Comparison of ENCODE assay signal across 14 cellular contexts in genomic region chr2:38685116-38685735, GRCh38. TPM values are rescaled to one million over a fixed set of nuclear protein-coding genes. Genes with fewer than 3 reads are reported as not detected.
DNase-seq lines count a peak whose midpoint lies in the region; ATAC-seq, FAIRE-seq and TF ChIP-seq lines count a peak whose summit lies in the region.
"Had no signal": no experiment of that assay in that cellular context is flagged by ENCODE, and none has a peak within 500 bp of the region (broad histone marks: within the 10 kb centered on the region; RNA-seq: fewer than 3 reads in every experiment).

No MANE protein-coding gene starts in this region.

- H3K4me1 ChIP-seq in PC-3 (ENCODE audit: insufficient read depth, low read length), result peaks cover 36% of the 10 kb centered on the region
- peaks cover 27% of the 10 kb centered on the region for H3K4me1 ChIP-seq in effector memory CD4-positive, alpha-beta T cell (ENCODE audit: control insufficient read depth, insufficient read depth, low read length, poor library complexity, severe bottlenecking)

- BruUV-seq in PC-3 (replicated peaks; lab: Mats Ljungman, UMichigan), result no TSS peak

- no peak for TF ChIP-seq CTCF in PC-3 (conservative IDR thresholded peaks at IDR 0.05; ENCODE audit: low read depth, low read length)

- H3K4me1 Mint-ChIP-seq in activated CD4-positive, alpha-beta T cell treated with anti-CD3 and anti-CD28 coated beads, Interleukin-2, amount 10 ng/mL, durations not matched to agents 7 days and 5 days, result peaks cover 58% of the 10 kb centered on the region

- H3K4me3 ChIP-seq in PC-3 (ENCODE audit: low read length) (no peak overlapping the region), skeletal muscle cell (ENCODE audit: low read depth, low read length) (no peak overlapping the region)
- no peak overlapping the region for H3K4me3 ChIP-seq in effector memory CD4-positive, alpha-beta T cell (ENCODE audit: insufficient read depth, low read depth, low read length, poor library complexity, severe bottlenecking)
- H3K4me3 ChIP-seq: cardiac muscle cell, esophagus muscularis mucosa, skin epidermis had no signal

- ATAC-seq in PC-3 (peak; percentile 86), HG02759 (IDR thresholded peaks at IDR 0.05; ENCODE audit: unreplicated experiment) (no peak)

- CTCF ChIA-PET in activated CD4-positive, alpha-beta T cell treated with anti-CD3 and anti-CD28 coated beads, Interleukin-2, amount 10 ng/mL, durations not matched to agents 7 days and 5 days (lab: Charles Lee), result interaction anchor here (1.1 to 2.7 kb wide), 3 partner anchors 19 to 82 kb away, joined by 3 to 10 read pairs (median 3); partner anchors contain the start of genes GALM and HNRNPLL
- CTCF ChIA-PET in PC-3 (lab: Charles Lee), result no interaction called here

- no peak for FAIRE-seq in GM19239 (lab: Jason Lieb, UNC)
- FAIRE-seq: TTC549 had no signal

- POLR2A ChIA-PET in activated CD4-positive, alpha-beta T cell treated with anti-CD3 and anti-CD28 coated beads, Interleukin-2, amount 10 ng/mL, durations not matched to agents 7 days and 5 days (lab: Charles Lee), result no interaction called here
- POLR2A ChIA-PET in PC-3 (lab: Charles Lee; ENCODE audit: unreplicated experiment), result no interaction called here

- peaks cover 13% of the 10 kb centered on the region for H3F3A ChIP-seq in PC-3 (ENCODE audit: low read length, unreplicated experiment)

- H3K9me3 ChIP-seq in PC-3 (ENCODE audit: low read length), result no peaks in the 10 kb centered on the region
- no peaks in the 10 kb centered on the region for H3K9me3 ChIP-seq in effector memory CD4-positive, alpha-beta T cell (ENCODE audit: control insufficient read depth, low read length)
- H3K9me3 ChIP-seq: esophagus muscularis mucosa had no signal

- H3K4me3 Mint-ChIP-seq in activated CD4-positive, alpha-beta T cell treated with anti-CD3 and anti-CD28 coated beads, Interleukin-2, amount 10 ng/mL, durations not matched to agents 7 days and 5 days, result no peak overlapping the region

- peaks cover 78% of the 10 kb centered on the region for H3K36me3 Mint-ChIP-seq in activated CD4-positive, alpha-beta T cell treated with anti-CD3 and anti-CD28 coated beads, Interleukin-2, amount 10 ng/mL, durations not matched to agents 7 days and 5 days (ENCODE audit: low read depth)

- no peaks in the 10 kb centered on the region for H4K20me1 ChIP-seq in PC-3 (ENCODE audit: low read length)

- peak overlapping the region; percentile 72 for H3K27ac Mint-ChIP-seq in activated CD4-positive, alpha-beta T cell treated with anti-CD3 and anti-CD28 coated beads, Interleukin-2, amount 10 ng/mL, durations not matched to agents 7 days and 5 days

- intact Hi-C loops in PC-3 (cut with micrococcal nuclease), result no loop called here

- H3K27me3 Mint-ChIP-seq in activated CD4-positive, alpha-beta T cell treated with anti-CD3 and anti-CD28 coated beads, Interleukin-2, amount 10 ng/mL, durations not matched to agents 7 days and 5 days, result no peaks in the 10 kb centered on the region

- peak overlapping the region; percentile 90 for H3K27ac ChIP-seq in PC-3 (ENCODE audit: low read length)
- peak overlapping the region; percentile 15 for H3K27ac ChIP-seq in effector memory CD4-positive, alpha-beta T cell (ENCODE audit: insufficient read depth, low read length, poor library complexity, severe bottlenecking)
- H3K27ac ChIP-seq: cardiac muscle cell, esophagus muscularis mucosa had no signal

- no peaks in the 10 kb centered on the region for H3K27me3 ChIP-seq in PC-3 (ENCODE audit: low read length)
- H3K27me3 ChIP-seq in effector memory CD4-positive, alpha-beta T cell (replicated peaks; ENCODE audit: control insufficient read depth, insufficient read depth, low read length, poor library complexity, severe bottlenecking), result no peaks in the 10 kb centered on the region
- H3K27me3 ChIP-seq: cardiac muscle cell, esophagus muscularis mucosa had no signal

- 0 out of 2 replicates have a peak, but pooled peaks cover 5% of the 10 kb centered on the region for H3K79me2 ChIP-seq in PC-3 (ENCODE audit: low read length)

- DNase-seq in activated CD4-positive, alpha-beta T cell treated with anti-CD3 and anti-CD28 coated beads, Interleukin-2, amount 10 ng/mL, durations not matched to agents 7 days and 5 days, result no peak
- DNase-seq in activated CD4-positive, alpha-beta T cell treated with anti-CD3 and anti-CD28 coated beads, Interleukin-2, amount 50 U/mL, for 1 hour, result no peak
- peak; percentile 92 for DNase-seq in PC-3
- no peak for DNase-seq in effector memory CD4-positive, alpha-beta T cell
- peak; percentile 53 for DNase-seq in skeletal muscle cell (ENCODE audit: low read depth)
- DNase-seq in GM19239 (ENCODE audit: insufficient read length, low spot score), result no peak
- DNase-seq in 8988T, result no peak
- DNase-seq: DMS79, NCI-H226 had no signal

- H3K4me2 ChIP-seq in PC-3 (ENCODE audit: low read length), result peak overlapping the region; percentile 43

- no peaks in the 10 kb centered on the region for H3K9me2 ChIP-seq in PC-3 (replicated peaks; ENCODE audit: low read length)

- no peak overlapping the region for H2AFZ ChIP-seq in PC-3 (ENCODE audit: low read length)

- no peaks in the 10 kb centered on the region for H3K9me3 Mint-ChIP-seq in activated CD4-positive, alpha-beta T cell treated with anti-CD3 and anti-CD28 coated beads, Interleukin-2, amount 10 ng/mL, durations not matched to agents 7 days and 5 days

- H3K9ac ChIP-seq in PC-3 (ENCODE audit: low read length), result peak overlapping the region; percentile 41; the same call in 1 of the 2 replicates

- H3K36me3 ChIP-seq in PC-3 (ENCODE audit: low read depth, low read length), result peaks cover 13% of the 10 kb centered on the region
- peaks cover 26% of the 10 kb centered on the region for H3K36me3 ChIP-seq in effector memory CD4-positive, alpha-beta T cell (ENCODE audit: control insufficient read depth, insufficient read depth, low read length)

RNA-seq across cellular contexts. Expression of gene GALM, which starts 19.3 kb away (rescaled TPM):
- total RNA-seq in activated CD4-positive, alpha-beta T cell treated with anti-CD3 and anti-CD28 coated beads, Interleukin-2, amount 10 ng/mL, durations not matched to agents 7 days and 5 days, result 10 to 100 TPM; 39.7 to 41.1 TPM
- total RNA-seq in PC-3 (2014; rRNA removed), result 22.7 and 26.4 TPM in 2 replicates

Comparison
In these comparisons a context has a peak if more than half of its experiments do, and no peak if none do; other contexts are left out.
1. DNase-seq: peak in PC-3 (single experiment) and skeletal muscle cell (single experiment); none in activated CD4-positive, alpha-beta T cell treated with anti-CD3 and anti-CD28 coated beads, Interleukin-2, amount 10 ng/mL, durations not matched to agents 7 days and 5 days (single experiment), activated CD4-positive, alpha-beta T cell treated with anti-CD3 and anti-CD28 coated beads, Interleukin-2, amount 50 U/mL, for 1 hour (single experiment), effector memory CD4-positive, alpha-beta T cell (0 of 3), GM19239 (single experiment) and 8988T (single experiment).